21 cellular contexts compared by ENCODE assay signal in the genomic region with DNA sequence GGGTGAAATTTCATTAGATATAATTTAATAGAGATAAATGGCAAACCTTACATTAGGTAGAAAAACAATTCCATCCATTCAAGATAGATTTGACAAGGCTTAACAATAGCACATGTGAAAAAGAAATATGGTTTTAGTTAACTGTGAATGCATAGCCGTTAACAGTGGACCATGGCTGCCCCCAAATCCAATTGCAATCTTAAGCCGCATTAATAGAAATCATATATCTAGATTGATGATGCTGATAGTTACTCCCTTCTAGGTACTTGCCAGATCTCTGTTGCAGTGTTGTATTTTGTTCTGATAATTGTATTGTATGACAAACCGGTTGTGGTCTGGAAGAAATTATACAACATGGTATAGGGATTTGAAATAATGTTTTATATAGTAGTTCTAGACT.
DNase-seq lines count a peak whose midpoint lies in the region; ATAC-seq and TF ChIP-seq lines count a peak whose summit lies in the region.
"Had no signal": no experiment of that assay in that cellular context is flagged by ENCODE, and none has a peak within 500 bp of the region (broad histone marks: within the 10 kb centered on the region; RNA-seq: fewer than 3 reads in every experiment).

No MANE protein-coding gene starts in this region.

- TF ChIP-seq RAD21 in SK-N-SH (IDR thresholded peaks at IDR 0.05; ENCODE audit: low read length), result no peak

- no peaks in the 10 kb centered on the region for H3K27me3 ChIP-seq in SK-N-SH (ENCODE audit: insufficient read depth)
- H3K27me3 ChIP-seq: BLaER1 treated with 17β-estradiol and CSF1 and Interleukin-3, amounts not matched to agents 10 nM and 100 nM had no signal

- TF ChIP-seq CTCF in SK-N-SH (IDR thresholded peaks at IDR 0.05), result no peak

- no peaks in the 10 kb centered on the region for H3K79me2 ChIP-seq in SK-N-SH (ENCODE audit: insufficient read depth)

- H3K4me2 ChIP-seq in SK-N-SH, result no peak overlapping the region
- H3K4me2 ChIP-seq: A549; BLaER1 treated with 17β-estradiol and CSF1 and Interleukin-3, amounts not matched to agents 10 nM and 100 nM had no signal

- WGBS in SK-N-SH (ENCODE audit: low lambda C conversion rate), result 24% methylated on average over 3 of the region's 3 CpGs

- no peak overlapping the region for H3K4me3 ChIP-seq in SK-N-SH (ENCODE audit: low read depth in 2 of 2, low read length in 1 of 2)
- H3K4me3 ChIP-seq: A549; BLaER1 treated with 17β-estradiol and CSF1 and Interleukin-3, amounts not matched to agents 10 nM and 100 nM; GM12878 had no signal

- no peak overlapping the region for H3K27ac ChIP-seq in SK-N-SH (ENCODE audit: low read depth in 2 of 2, low read length in 1 of 2)
- H3K27ac ChIP-seq: 22Rv1; A549; BLaER1 treated with 17β-estradiol and CSF1 and Interleukin-3, amounts not matched to agents 10 nM and 100 nM; C4-2B had no signal

- H2AFZ ChIP-seq in SK-N-SH (ENCODE audit: low read depth), result no peak overlapping the region

- no peaks in the 10 kb centered on the region for H3K9me2 ChIP-seq in SK-N-SH

- ATAC-seq in GM18861 (IDR thresholded peaks at IDR 0.05; ENCODE audit: unreplicated experiment), result no peak
- ATAC-seq: A549; CD8-positive, alpha-beta T cell; GM12878 had no signal

- H3F3A ChIP-seq in SK-N-SH (replicated peaks; ENCODE audit: insufficient read depth), result no peaks in the 10 kb centered on the region

- no peaks in the 10 kb centered on the region for H3K9me3 ChIP-seq in SK-N-SH
- H3K9me3 ChIP-seq: A549; BLaER1 treated with 17β-estradiol and CSF1 and Interleukin-3, amounts not matched to agents 10 nM and 100 nM; Caco-2 had no signal

- no peak overlapping the region for H3K9ac ChIP-seq in SK-N-SH
- H3K9ac ChIP-seq: BLaER1 treated with 17β-estradiol and CSF1 and Interleukin-3, amounts not matched to agents 10 nM and 100 nM had no signal

- TF ChIP-seq EP300 in SK-N-SH (IDR thresholded peaks at IDR 0.05; ENCODE audit: borderline replicate concordance in 1 of 2, low read depth in 1 of 2, low read length in 1 of 2), result peak in 1 of 2 experiments; percentile 79; a peak in 2 of 4 replicates

- H3K4me1 ChIP-seq in SK-N-SH (ENCODE audit: control insufficient read depth in 1 of 2, insufficient read depth in 2 of 2, low read depth in 1 of 2, low read length in 1 of 2), result no peaks in the 10 kb centered on the region; a peak in 1 of 4 replicates
- H3K4me1 ChIP-seq: A549; BLaER1 treated with 17β-estradiol and CSF1 and Interleukin-3, amounts not matched to agents 10 nM and 100 nM; Caco-2 had no signal

- CTCF ChIA-PET in SK-N-SH (lab: Yijun Ruan, JAX), result no interaction called here

- peak; percentile 64 for DNase-seq in NCI-H82 (lab: John Stamatoyannopoulos, UW)
- peak; percentile 7 for DNase-seq in SK-N-SH
- peak; percentile 2 for DNase-seq in iris pigment epithelial cell (ENCODE audit: low read depth)
- DNase-seq in SHP77 treated with DMSO at 0.1 percent for 48 hours (lab: John Stamatoyannopoulos, UW), result no peak
- DNase-seq: AML-193; Caco-2; Calu3; CD4-positive, alpha-beta T cell; CD8-positive, alpha-beta T cell; DMS153; DMS53; DMS79; DND-41; EL; GDM1 had no signal

- POLR2A ChIA-PET in SK-N-SH (lab: Yijun Ruan, JAX), result no interaction called here

- no peaks in the 10 kb centered on the region for H4K20me1 ChIP-seq in SK-N-SH (ENCODE audit: insufficient read depth)
- H4K20me1 ChIP-seq: BLaER1 treated with 17β-estradiol and CSF1 and Interleukin-3, amounts not matched to agents 10 nM and 100 nM had no signal

- H3K36me3 ChIP-seq in SK-N-SH (replicated peaks in 1 of 2; ENCODE audit: control insufficient read depth in 1 of 2, insufficient read depth in 2 of 2, low read length in 1 of 2), result no peaks in the 10 kb centered on the region

TF ChIP-seq in SK-N-SH, 30 proteins besides CTCF, POLR2A, EP300 and RAD21:
- TF ChIP-seq CHD2 (IDR thresholded peaks at IDR 0.05; ENCODE audit: low read length, partially characterized antibody) (peak; percentile 25), FOXM1 (IDR thresholded peaks at IDR 0.05; ENCODE audit: low read depth) (no peak), PBX3 (IDR thresholded peaks at IDR 0.05) (no peak), GATA2 (CRISPR knock-in tag; IDR thresholded peaks at IDR 0.05) (peak; percentile 77), MXI1 (IDR thresholded peaks at IDR 0.05; ENCODE audit: low read depth, low read length) (peak; percentile 20; the same call in 1 of the 2 replicates), RCOR1 (IDR thresholded peaks at IDR 0.05; ENCODE audit: low read length) (peak; percentile 76; the same call in 1 of the 2 replicates)
- TF ChIP-seq, protein P1, sequence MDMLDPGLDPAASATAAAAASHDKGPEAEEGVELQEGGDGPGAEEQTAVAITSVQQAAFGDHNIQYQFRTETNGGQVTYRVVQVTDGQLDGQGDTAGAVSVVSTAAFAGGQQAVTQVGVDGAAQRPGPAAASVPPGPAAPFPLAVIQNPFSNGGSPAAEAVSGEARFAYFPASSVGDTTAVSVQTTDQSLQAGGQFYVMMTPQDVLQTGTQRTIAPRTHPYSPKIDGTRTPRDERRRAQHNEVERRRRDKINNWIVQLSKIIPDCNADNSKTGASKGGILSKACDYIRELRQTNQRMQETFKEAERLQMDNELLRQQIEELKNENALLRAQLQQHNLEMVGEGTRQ (IDR thresholded peaks at IDR 0.05; ENCODE audit: borderline replicate concordance, low read depth, low read length), result no peak
